In genomic region chr3:65444448-65444815, GRCh38 we compare ENCODE assay signal across 8 cellular contexts.
"Had no signal": no experiment of that assay in that cellular context is flagged by ENCODE, and none has a peak within 500 bp of the region (broad histone marks: within the 10 kb centered on the region; RNA-seq: fewer than 3 reads in every experiment).

No MANE protein-coding gene starts in this region.

- H2AFZ ChIP-seq: GM23248 had no signal

- H3K9me3 ChIP-seq: HAP-1 had no signal

- H3K4me3 ChIP-seq: GM23248, HAP-1 had no signal

- DNase-seq: GM23248, GOT3, H7, H9, HCEC 1CT, HFFc6 had no signal

- H3K4me3 Mint-ChIP-seq: H9, HFFc6 had no signal

- H3K27ac ChIP-seq: GM23248 had no signal

- ATAC-seq: HCT116 had no signal

- H3K9ac ChIP-seq: GM23248 had no signal

- H3K9me3 Mint-ChIP-seq: H9, HFFc6 had no signal

- H3K27ac Mint-ChIP-seq: H9, HFFc6 had no signal

- H3K36me3 ChIP-seq: HAP-1 had no signal
